In genomic region chr7:91999631-92000571, GRCh38 we compare ENCODE assay signal across 21 cellular contexts. TPM values are rescaled to one million over a fixed set of nuclear protein-coding genes. Genes with fewer than 3 reads are reported as not detected.
A peak's percentile ranks its signal among the peaks of the same experiment; 100 is the strongest.
DNase-seq lines count a peak whose midpoint lies in the region; ATAC-seq, FAIRE-seq and TF ChIP-seq lines count a peak whose summit lies in the region.
"Had no signal": no experiment of that assay in that cellular context is flagged by ENCODE, and none has a peak within 500 bp of the region (broad histone marks: within the 10 kb centered on the region; RNA-seq: fewer than 3 reads in every experiment).

No MANE protein-coding gene starts in this region.

- no peak overlapping the region for H3K9ac ChIP-seq in HepG2 (ENCODE audit: insufficient read depth, low read depth, low read length)
- H3K9ac ChIP-seq: BLaER1 had no signal

- POLR2A ChIA-PET in HepG2 (lab: Yijun Ruan, JAX): no interaction called here

- ATAC-seq in Right ventricle myocardium inferior (peak; percentile 52), left cardiac atrium (no peak), HepG2 (no peak), right lobe of liver (no peak), heart right ventricle (peak in 6 of 8 donors; percentile 38 to 93 (median 78)), body of pancreas (no peak)
- ATAC-seq: CD8-positive, alpha-beta T cell; GM23338; HCT116 had no signal

- 99% methylated on average over 2 of the region's 2 CpGs for WGBS in HepG2 (ENCODE audit: low lambda C conversion rate)
- 100% methylated on average over 1 of the region's 2 CpGs for WGBS in right lobe of liver (ENCODE audit: insufficient coverage, low coverage, low lambda C conversion rate, missing lambda C conversion rate)
- WGBS in heart right ventricle, 2 donors: 39 to 60% methylated on average over 2 of the region's 2 CpGs
- WGBS in body of pancreas, 2 donors: 93 to 98% methylated on average over 2 of the region's 2 CpGs

- H3K4me3 ChIP-seq in HepG2 (replicated peaks in 1 of 3; ENCODE audit: insufficient read depth in 1 of 3, low read depth in 2 of 3, low read length in 3 of 3) (no peak overlapping the region), right lobe of liver (no peak overlapping the region), heart right ventricle (no peak overlapping the region), body of pancreas (no peak overlapping the region)
- H3K4me3 ChIP-seq: BLaER1, GM23338 had no signal

- no peaks in the 10 kb centered on the region for H4K20me1 ChIP-seq in HepG2 (ENCODE audit: insufficient read depth, low read length)
- H4K20me1 ChIP-seq: BLaER1 had no signal

- FAIRE-seq in HepG2 (lab: Jason Lieb, UNC): no peak
- FAIRE-seq: G401.6, GM19239 had no signal

- CTCF ChIA-PET in HepG2 (lab: Yijun Ruan, JAX; ENCODE audit: low intra/inter-chr PET ratio, low total read pairs): no interaction called here

- no peak for TF ChIP-seq EP300 in HepG2 (IDR thresholded peaks at IDR 0.05; ENCODE audit: low read depth in 2 of 2, low read length in 2 of 2)
- TF ChIP-seq EP300 in HepG2 (CRISPR knock-in tag; IDR thresholded peaks at IDR 0.05; ENCODE audit: borderline replicate concordance): no peak

- H3K4me1 ChIP-seq in HepG2 (ENCODE audit: insufficient read depth, low read length) (no peaks in the 10 kb centered on the region), right lobe of liver (no peaks in the 10 kb centered on the region), heart right ventricle (peaks cover 0 to 10% (median 0%) of the 10 kb centered on the region in 9 donors), body of pancreas (no peaks in the 10 kb centered on the region)
- H3K4me1 ChIP-seq: Caco-2 had no signal

- in situ Hi-C loops in HepG2 (cut with HindIII; ENCODE audit: extremely low pct_ligation_motif_present, low pct_unique_long_range_greater_than_20kb): no loop called here

- H3K4me2 ChIP-seq in HepG2 (ENCODE audit: low read depth, low read length): no peak overlapping the region
- H3K4me2 ChIP-seq: BLaER1, GM23338 had no signal

- TF ChIP-seq CTCF in HepG2 (CRISPR knock-in tag; IDR thresholded peaks at IDR 0.05) (no peak), right lobe of liver (IDR thresholded peaks at IDR 0.05) (no peak), heart right ventricle (IDR thresholded peaks at IDR 0.05) (no peak), body of pancreas (IDR thresholded peaks at IDR 0.05) (no peak)

- no peak overlapping the region for H3K27ac ChIP-seq in HepG2 (ENCODE audit: extremely low read length, insufficient read depth, low read length)
- no peak overlapping the region for H3K27ac ChIP-seq in right lobe of liver
- H3K27ac ChIP-seq in heart right ventricle: peak overlapping the region in 9 of 10 donors; percentile 4 to 65 (median 49)
- H3K27ac ChIP-seq in body of pancreas: no peak overlapping the region
- H3K27ac ChIP-seq: 22Rv1, BLaER1, C4-2B had no signal

- no peaks in the 10 kb centered on the region for H3K9me3 ChIP-seq in HepG2 (ENCODE audit: low read length)
- no peaks in the 10 kb centered on the region for H3K9me3 ChIP-seq in right lobe of liver
- H3K9me3 ChIP-seq in heart right ventricle: peaks cover 0 to 9% (median 0%) of the 10 kb centered on the region in 11 donors
- H3K9me3 ChIP-seq in body of pancreas: no peaks in the 10 kb centered on the region
- H3K9me3 ChIP-seq: BLaER1 had no signal

- H3K27me3 ChIP-seq in HepG2 (ENCODE audit: control insufficient read depth in 1 of 2, insufficient read depth in 2 of 2, low read length in 2 of 2): no peaks in the 10 kb centered on the region
- no peaks in the 10 kb centered on the region for H3K27me3 ChIP-seq in right lobe of liver
- no peaks in the 10 kb centered on the region for H3K27me3 ChIP-seq in heart right ventricle
- no peaks in the 10 kb centered on the region for H3K27me3 ChIP-seq in body of pancreas
- H3K27me3 ChIP-seq: BLaER1 had no signal

- no TSS peak for BruUV-seq in HepG2 (replicated peaks; lab: Mats Ljungman, UMichigan)

- TF ChIP-seq POLR2A in HepG2 (IDR thresholded peaks at IDR 0.05; ENCODE audit: insufficient read depth in 1 of 2, low read depth in 2 of 2, low read length in 2 of 2) (no peak), right lobe of liver (IDR thresholded peaks at IDR 0.05) (no peak), body of pancreas (IDR thresholded peaks at IDR 0.05) (no peak)

- TF ChIP-seq RAD21 in HepG2 (CRISPR knock-in tag; IDR thresholded peaks at IDR 0.05): no peak

- no peak overlapping the region for H2AFZ ChIP-seq in HepG2 (ENCODE audit: low read length)
- H2AFZ ChIP-seq: GM23338 had no signal

- H3K79me2 ChIP-seq in HepG2 (ENCODE audit: insufficient read depth, low read length): no peaks in the 10 kb centered on the region

- intact Hi-C loops in Right ventricle myocardium inferior (cut with DNase I): no loop called here
- intact Hi-C loops in left cardiac atrium (cut with DNase I): no loop called here
- intact Hi-C loops in HepG2 (cut with micrococcal nuclease; ENCODE audit: unreplicated experiment): no loop called here
- intact Hi-C loops in right lobe of liver (cut with DNase I): no loop called here
- intact Hi-C loops in heart right ventricle (cut with DNase I): no loop called here
- intact Hi-C loops in body of pancreas (cut with DNase I): no loop called here

- DNase-seq in Right ventricle myocardium inferior (ENCODE audit: missing footprints): no peak
- DNase-seq in left cardiac atrium: no peak
- DNase-seq in HepG2 (ENCODE audit: low spot score): no peak
- no peak for DNase-seq in right lobe of liver
- DNase-seq in heart right ventricle: peak in 1 of 2 donors; percentile 8
- DNase-seq in body of pancreas: no peak
- no peak for DNase-seq in NCI-H1105 treated with DMSO at 0.1 percent for 48 hours (lab: John Stamatoyannopoulos, UW)
- DNase-seq in ecto neural progenitor cell (ENCODE audit: low spot score): no peak
- DNase-seq: Caco-2; CD4-positive, CD25-positive, alpha-beta regulatory T cell; CD8-positive, alpha-beta T cell; DMS153; DND-41; H9 had no signal

- H3K36me3 ChIP-seq in HepG2 (replicated peaks in 1 of 2; ENCODE audit: control insufficient read depth in 1 of 2, insufficient read depth in 2 of 2, low read length in 2 of 2): peaks cover 6 to 27% of the 10 kb centered on the region in 2 experiments
- H3K36me3 ChIP-seq in right lobe of liver: peaks cover 0 to 24% (median 9%) of the 10 kb centered on the region in 4 donors
- H3K36me3 ChIP-seq in heart right ventricle: peaks cover 0 to 90% (median 26%) of the 10 kb centered on the region in 9 donors
- H3K36me3 ChIP-seq in body of pancreas (replicated peaks in 1 of 2; ENCODE audit: insufficient read depth in 1 of 2, low read depth in 2 of 2): peaks cover 0 to 13% of the 10 kb centered on the region in 2 donors

TF ChIP-seq in HepG2, 621 proteins besides CTCF, POLR2A, EP300 and RAD21:
- no peak for TF ChIP-seq PLRG1 (conservative IDR thresholded peaks at IDR 0.05)
- no peak for TF ChIP-seq KLF13 (CRISPR knock-in tag; IDR thresholded peaks at IDR 0.05)
- TF ChIP-seq THAP7 (CRISPR knock-in tag; IDR thresholded peaks at IDR 0.05): no peak
- peak; percentile 68; the same call in 1 of the 2 replicates for TF ChIP-seq ZNF24 (IDR thresholded peaks at IDR 0.05)

RNA-seq across cellular contexts. Expression of gene AKAP9, which starts 59.2 kb away (rescaled TPM):
- total RNA-seq in Right ventricle myocardium inferior (44.1 TPM), left cardiac atrium (10 to 100 TPM; 27.3 to 37.4 TPM), HepG2 (2016; rRNA removed; fragmentation: Illumina TruSeq; extraction: Trizol) (33.1 TPM in 2 replicates), right lobe of liver (10 to 100 TPM; 30.9 to 63.7 (median 40.5) TPM), heart right ventricle (10 to 100 TPM; 35.8 to 62.3 (median 49.7) TPM), body of pancreas (10 to 100 TPM; 70.0 to 93.9 TPM)
- total RNA-seq in HepG2 (2016; cell fraction: cytosol; rRNA removed; fragmentation: Illumina TruSeq; extraction: Trizol; ENCODE audit: low read depth): 5.4 and 6.2 TPM in 2 replicates
- total RNA-seq in HepG2 (2016; cell fraction: insoluble cytoplasmic fraction; rRNA removed; fragmentation: Illumina TruSeq; extraction: Trizol): 26.0 and 31.4 TPM in 2 replicates
- total RNA-seq in HepG2 (2016; cell fraction: membrane; rRNA removed; fragmentation: Illumina TruSeq; extraction: Trizol): 9.8 and 10.3 TPM in 2 replicates
- 68.4 and 70.2 TPM in 2 replicates for total RNA-seq in HepG2 (2016; cell fraction: nucleus; rRNA removed; fragmentation: Illumina TruSeq; extraction: Trizol)
- polyA plus RNA-seq in HepG2 (2011; rRNA removed) (18.7 and 27.6 TPM in 2 replicates), heart right ventricle (10 to 100 TPM in 1 of 2 donors, 1 to 10 TPM in 1; 5.9 to 34.4 TPM)
- 5.5 and 8.3 TPM in 2 replicates for polyA plus RNA-seq in HepG2 (2011; cell fraction: cytosol; rRNA removed)
- polyA plus RNA-seq in HepG2 (2011; cell fraction: nucleus; rRNA removed): 21.5 and 24.1 TPM in 2 replicates
- 19.9 and 29.3 TPM in 2 replicates for polyA plus RNA-seq in HepG2 (2012)
- 0.90 and 1.5 TPM in 2 replicates for polyA plus RNA-seq in HepG2 (2016; cell fraction: cytosol; fragmentation: Illumina TruSeq; extraction: Trizol; ENCODE audit: low read depth)
- polyA plus RNA-seq in HepG2 (2016; cell fraction: insoluble cytoplasmic fraction; fragmentation: Illumina TruSeq; extraction: Trizol; ENCODE audit: low read depth): 14.3 and 15.6 TPM in 2 replicates
- 2.3 and 2.7 TPM in 2 replicates for polyA plus RNA-seq in HepG2 (2016; cell fraction: membrane; fragmentation: Illumina TruSeq; extraction: Trizol; ENCODE audit: low read depth)
- 48.6 and 50.1 TPM in 2 replicates for polyA plus RNA-seq in HepG2 (2016; cell fraction: nucleus; fragmentation: Illumina TruSeq; extraction: Trizol; ENCODE audit: insufficient read depth, low read depth)
- 12.9 and 13.7 TPM in 2 replicates for polyA minus RNA-seq in HepG2 (2011; rRNA and poly(A)+ RNA removed; ENCODE audit: low replicate concordance)
- polyA minus RNA-seq in HepG2 (2011; cell fraction: cytosol; rRNA and poly(A)+ RNA removed): 29.7 and 37.4 TPM in 2 replicates
- polyA minus RNA-seq in HepG2 (2011; cell fraction: nucleus; rRNA and poly(A)+ RNA removed): 169 and 174 TPM in 2 replicates

Comparison
In these comparisons a context has a peak if more than half of its experiments do, and no peak if none do; other contexts are left out.
1. ATAC-seq: peak in Right ventricle myocardium inferior (single experiment) and heart right ventricle (6 of 8); none in left cardiac atrium (0 of 2), HepG2 (single experiment), right lobe of liver (0 of 4) and body of pancreas (single experiment).
2. H3K27ac ChIP-seq: peak in heart right ventricle (9 of 10); none in HepG2 (single experiment), right lobe of liver (0 of 3) and body of pancreas (0 of 4).